Comparison of ENCODE assay signal across 2 cellular contexts in genomic region chr22:26447594-26448329, GRCh38.
TF ChIP-seq lines count a peak whose summit lies in the region.

No MANE protein-coding gene starts in this region.

TF ChIP-seq in H1, 55 proteins besides CTCF, POLR2A, EP300 and RAD21:
- no peak for TF ChIP-seq CREB1 (IDR thresholded peaks at IDR 0.05)
- no peak for TF ChIP-seq GABPA (IDR thresholded peaks at IDR 0.05; ENCODE audit: borderline replicate concordance, insufficient read depth, low read length)
- no peak for TF ChIP-seq ASH2L (IDR thresholded peaks at IDR 0.05; ENCODE audit: low read length)
- no peak for TF ChIP-seq RFX5 (IDR thresholded peaks at IDR 0.05; ENCODE audit: borderline replicate concordance, low read depth, low read length)
TF ChIP-seq in H1: peak in this region for 0.

TF ChIP-seq in HEK293T, 16 proteins besides CTCF, POLR2A, EP300 and RAD21:
- TF ChIP-seq HDGF (IDR thresholded peaks at IDR 0.05; ENCODE audit: borderline replicate concordance) (no peak), FOXK2 (IDR thresholded peaks at IDR 0.05) (no peak), NFRKB (IDR thresholded peaks at IDR 0.05) (no peak)
